ENCODE assay signal across 15 cellular contexts in genomic region chr2:127014630-127015029, GRCh38.
DNase-seq lines count a peak whose midpoint lies in the region; ATAC-seq and TF ChIP-seq lines count a peak whose summit lies in the region.
"Had no signal": no experiment of that assay in that cellular context is flagged by ENCODE, and none has a peak within 500 bp of the region (broad histone marks: within the 10 kb centered on the region; RNA-seq: fewer than 3 reads in every experiment).

No MANE protein-coding gene starts in this region.

- H3K9me3 Mint-ChIP-seq in endothelial cell (ENCODE audit: unreplicated experiment) = no peaks in the 10 kb centered on the region
- peaks cover 0 to 6% (median 3%) of the 10 kb centered on the region in 5 donors for H3K9me3 Mint-ChIP-seq in CD8-positive, alpha-beta memory T cell

- H3K4me3 ChIP-seq in PC-9 (no peak overlapping the region), osteoblast (ENCODE audit: insufficient read depth, low read length) (no peak overlapping the region)
- H3K4me3 ChIP-seq in CD8-positive, alpha-beta memory T cell (ENCODE audit: low read length) = no peak overlapping the region
- H3K4me3 ChIP-seq: adrenal gland, esophagus squamous epithelium, pancreas, suprapubic skin had no signal

- H3K9me2 ChIP-seq in PC-9 (ENCODE audit: insufficient read depth) = no peaks in the 10 kb centered on the region

- H3K4me1 Mint-ChIP-seq in endothelial cell (ENCODE audit: unreplicated experiment) = peaks cover 38% of the 10 kb centered on the region
- H3K4me1 Mint-ChIP-seq in CD8-positive, alpha-beta memory T cell = no peaks in the 10 kb centered on the region

- H3F3A ChIP-seq in PC-9 (ENCODE audit: insufficient read depth, low read depth) = peaks cover 7% of the 10 kb centered on the region; the same call in 1 of the 2 replicates

- H3K4me2 ChIP-seq in PC-9 (peak overlapping the region; percentile 57), osteoblast (ENCODE audit: insufficient read depth, low read length) (peak overlapping the region; percentile 1)

- TF ChIP-seq CTCF in PC-9 (conservative IDR thresholded peaks at IDR 0.05) (no peak), endothelial cell (IDR thresholded peaks at IDR 0.05; ENCODE audit: unreplicated experiment) (no peak), osteoblast (IDR thresholded peaks at IDR 0.05; ENCODE audit: extremely low read depth, low read depth, low read length) (no peak)

- POLR2A ChIA-PET in PC-9 (lab: Charles Lee; ENCODE audit: unreplicated experiment) = no interaction called here
- POLR2A ChIA-PET in CD8-positive, alpha-beta memory T cell (lab: Charles Lee) = no interaction called here

- intact Hi-C loops in PC-9 (cut with micrococcal nuclease; ENCODE audit: unreplicated experiment) = no loop called here

- H3K36me3 ChIP-seq in PC-9 (ENCODE audit: low read depth) (no peaks in the 10 kb centered on the region), osteoblast (ENCODE audit: insufficient read depth, low read length) (no peaks in the 10 kb centered on the region)
- no peaks in the 10 kb centered on the region for H3K36me3 ChIP-seq in CD8-positive, alpha-beta memory T cell (ENCODE audit: insufficient read depth, low read length)
- H3K36me3 ChIP-seq: adrenal gland, esophagus squamous epithelium, pancreas, suprapubic skin had no signal

- BruUV-seq in PC-9 (replicated peaks; lab: Mats Ljungman, UMichigan) = no TSS peak

- no peak overlapping the region for H3K4me3 Mint-ChIP-seq in endothelial cell (ENCODE audit: unreplicated experiment)
- H3K4me3 Mint-ChIP-seq in CD8-positive, alpha-beta memory T cell = no peak overlapping the region
- H3K4me3 Mint-ChIP-seq: activated CD4-positive, alpha-beta memory T cell treated with anti-CD3 and anti-CD28 coated beads for 36 hours had no signal

- H3K27me3 ChIP-seq in PC-9 (ENCODE audit: insufficient read depth, low read depth) (no peaks in the 10 kb centered on the region), osteoblast (ENCODE audit: insufficient read depth, low read length) (peaks cover 17% of the 10 kb centered on the region)
- H3K27me3 ChIP-seq in CD8-positive, alpha-beta memory T cell (ENCODE audit: insufficient read depth, low read length, poor library complexity, severe bottlenecking) = peaks cover 3% of the 10 kb centered on the region
- H3K27me3 ChIP-seq: pancreas, suprapubic skin had no signal

- H4K20me1 ChIP-seq in PC-9 (ENCODE audit: insufficient read depth) (no peaks in the 10 kb centered on the region), osteoblast (ENCODE audit: insufficient read depth, low read length) (no peaks in the 10 kb centered on the region)

- no peaks in the 10 kb centered on the region for H3K79me2 ChIP-seq in PC-9 (ENCODE audit: low read depth)
- H3K79me2 ChIP-seq in osteoblast (ENCODE audit: insufficient read depth, low read length) = no peaks in the 10 kb centered on the region

- H2AFZ ChIP-seq in PC-9 (no peak overlapping the region), osteoblast (ENCODE audit: low read length) (no peak overlapping the region)

- peak overlapping the region; percentile 11 for H3K27ac Mint-ChIP-seq in endothelial cell (ENCODE audit: unreplicated experiment)
- H3K27ac Mint-ChIP-seq in CD8-positive, alpha-beta memory T cell = no peak overlapping the region
- H3K27ac Mint-ChIP-seq: activated CD4-positive, alpha-beta memory T cell treated with anti-CD3 and anti-CD28 coated beads for 36 hours had no signal

- peaks cover 9% of the 10 kb centered on the region for H3K36me3 Mint-ChIP-seq in endothelial cell (ENCODE audit: low read depth, unreplicated experiment)
- no peaks in the 10 kb centered on the region for H3K36me3 Mint-ChIP-seq in CD8-positive, alpha-beta memory T cell
- H3K36me3 Mint-ChIP-seq: activated CD4-positive, alpha-beta memory T cell treated with anti-CD3 and anti-CD28 coated beads for 36 hours had no signal

- ATAC-seq in HG03139 (IDR thresholded peaks at IDR 0.05; ENCODE audit: unreplicated experiment) = no peak

- no peaks in the 10 kb centered on the region for H3K9me3 ChIP-seq in PC-9 (ENCODE audit: insufficient read depth, low read depth)
- no peaks in the 10 kb centered on the region for H3K9me3 ChIP-seq in osteoblast (ENCODE audit: low read depth, low read length)
- no peaks in the 10 kb centered on the region for H3K9me3 ChIP-seq in CD8-positive, alpha-beta memory T cell (ENCODE audit: low read length)
- H3K9me3 ChIP-seq: adrenal gland, esophagus squamous epithelium, pancreas, suprapubic skin had no signal

- H3K4me1 ChIP-seq in PC-9 (replicated peaks; ENCODE audit: insufficient read depth) (peaks cover 21% of the 10 kb centered on the region), osteoblast (ENCODE audit: insufficient read depth, low read length) (peaks cover 16% of the 10 kb centered on the region)
- no peaks in the 10 kb centered on the region for H3K4me1 ChIP-seq in CD8-positive, alpha-beta memory T cell (ENCODE audit: insufficient read depth, low read length)
- H3K4me1 ChIP-seq: adrenal gland, esophagus squamous epithelium, pancreas, suprapubic skin had no signal

- H3K27ac ChIP-seq in PC-9 = peak overlapping the region; percentile 5; the same call in 1 of the 2 replicates
- peak overlapping the region; percentile 75 for H3K27ac ChIP-seq in osteoblast (ENCODE audit: low read depth, low read length)
- no peak overlapping the region for H3K27ac ChIP-seq in CD8-positive, alpha-beta memory T cell (ENCODE audit: low read depth, low read length)
- H3K27ac ChIP-seq: adrenal gland, esophagus squamous epithelium, pancreas, suprapubic skin had no signal

- DNase-seq in GOT3 (lab: John Stamatoyannopoulos, UW) = peak; percentile 54
- peak in 1 of 2 experiments; percentile 76 for DNase-seq in PC-9
- DNase-seq in endothelial cell (ENCODE audit: low spot score) = no peak
- peak; percentile 87 for DNase-seq in osteoblast (ENCODE audit: insufficient read length, low spot score, missing footprints)
- DNase-seq in NCI-H82 treated with DMSO at 0.1 percent for 48 hours (lab: John Stamatoyannopoulos, UW; ENCODE audit: unreplicated experiment) = no peak
- DNase-seq in CD8-positive, alpha-beta memory T cell = no peak
- DNase-seq in DMS114 treated with DMSO at 0.1 percent for 48 hours (lab: John Stamatoyannopoulos, UW; ENCODE audit: unreplicated experiment) = no peak
- DNase-seq: activated CD4-positive, alpha-beta memory T cell treated with anti-CD3 and anti-CD28 coated beads for 36 hours; adrenal gland; esophagus squamous epithelium; NCI-H2227 treated with DMSO at 0.1 percent for 48 hours; pancreas; stimulated activated CD4-positive, alpha-beta T cell treated with anti-CD3 and anti-CD28 coated beads, Interleukin-4, amount 100 ng/mL, for 1 hour had no signal

- H3K27me3 Mint-ChIP-seq in endothelial cell (ENCODE audit: unreplicated experiment) = peaks cover 13% of the 10 kb centered on the region
- peaks cover 18 to 48% of the 10 kb centered on the region in 2 donors for H3K27me3 Mint-ChIP-seq in CD8-positive, alpha-beta memory T cell

- CTCF ChIA-PET in PC-9 (lab: Charles Lee) = no interaction called here
- CTCF ChIA-PET in CD8-positive, alpha-beta memory T cell (lab: Charles Lee) = interaction anchor here (2.2 kb wide), 1 partner anchor 43 kb away, joined by 6 read pairs; no protein-coding TSS in a partner anchor

Comparison
In these comparisons a context has a peak if more than half of its experiments do, and no peak if none do; other contexts are left out.
1. DNase-seq: peak in GOT3 (single experiment) and osteoblast (single experiment); none in endothelial cell (single experiment), NCI-H82 treated with DMSO at 0.1 percent for 48 hours (single experiment), CD8-positive, alpha-beta memory T cell (0 of 5) and DMS114 treated with DMSO at 0.1 percent for 48 hours (single experiment).